Comparison of ENCODE assay signal across 36 cellular contexts in genomic region chr6:83875843-83876242, GRCh38. TPM values are rescaled to one million over a fixed set of nuclear protein-coding genes. Genes with fewer than 3 reads are reported as not detected.
"Had no signal": no experiment of that assay in that cellular context is flagged by ENCODE, and none has a peak within 500 bp of the region (broad histone marks: within the 10 kb centered on the region; RNA-seq: fewer than 3 reads in every experiment).

No MANE protein-coding gene starts in this region.

- H3K27ac ChIP-seq: adrenal gland, ascending aorta, body of pancreas, brain microvascular endothelial cell, breast epithelium, cardiac muscle cell had no signal

- FAIRE-seq: astrocyte, bronchial epithelial cell had no signal

- H3K36me3 ChIP-seq: adrenal gland, ascending aorta, brain microvascular endothelial cell, breast epithelium, cardiac muscle cell had no signal

- DNase-seq: activated effector memory CD4-positive, alpha-beta T cell treated with anti-CD3 and anti-CD28 coated beads, Interleukin-2, amount 50 U/mL, for 16 hours; activated effector memory CD4-positive, alpha-beta T cell treated with Interleukin-2 at 50 U/mL for 16 hours; activated gamma-delta T cell; activated gamma-delta T cell treated with Interleukin-2 at 50 U/mL for 16 hours; activated naive CD4-positive, alpha-beta T cell; activated naive CD4-positive, alpha-beta T cell treated with anti-CD3 and anti-CD28 coated beads for 36 hours; activated naive CD4-positive, alpha-beta T cell treated with anti-CD3 and anti-CD28 coated beads, Interleukin-2, amount 10 ng/mL, durations not matched to agents 7 days and 5 days; activated naive CD4-positive, alpha-beta T cell treated with anti-CD3 and anti-CD28 coated beads, Interleukin-2, amount 50 U/mL, for 16 hours; activated naive CD4-positive, alpha-beta T cell treated with Interleukin-2 at 50 U/mL for 16 hours; activated naive CD8-positive, alpha-beta T cell treated with anti-CD3 and anti-CD28 coated beads for 36 hours; activated naive CD8-positive, alpha-beta T cell treated with anti-CD3 and anti-CD28 coated beads, Interleukin-2, amount 10 ng/mL, durations not matched to agents 7 days and 5 days; activated naive CD8-positive, alpha-beta T cell treated with anti-CD3 and anti-CD28 coated beads, Interleukin-2, amount 50 U/mL, for 24 hours; activated T-cell treated with anti-CD3 and anti-CD28 coated beads, Interleukin-2, amount 50 U/mL, for 4 hours; activated T-cell treated with anti-CD3 and anti-CD28 coated beads, Interleukin-2, amount 50 U/mL, for 48 hours; activated T-cell treated with anti-CD3 and anti-CD28 coated beads, Interleukin-2, amount 50 U/mL, for 72 hours; adrenal gland; amniotic stem cell; amygdala; anterior cingulate cortex; aorta; body of pancreas; brain microvascular endothelial cell; caudate nucleus; central memory CD4-positive, alpha-beta T cell; cerebellar nuclear complex had no signal

- H3K27me3 ChIP-seq: adrenal gland, ascending aorta, body of pancreas, brain microvascular endothelial cell, breast epithelium, cardiac muscle cell had no signal

- H3K9me3 ChIP-seq: adrenal gland, ascending aorta, body of pancreas, breast epithelium had no signal

- H3K4me3 ChIP-seq: adrenal gland, ascending aorta, body of pancreas, breast epithelium, cardiac muscle cell had no signal

- ATAC-seq: activated naive CD4-positive, alpha-beta T cell treated with anti-CD3 and anti-CD28 coated beads, Interleukin-2, amount 50 U/mL, for 72 hours; activated naive CD8-positive, alpha-beta T cell treated with anti-CD3 and anti-CD28 coated beads, Interleukin-2, amount 50 U/mL, for 24 hours; activated T-cell treated with anti-CD3 and anti-CD28 coated beads, Interleukin-2, amount 50 U/mL, for 4 hours; activated T-cell treated with anti-CD3 and anti-CD28 coated beads, Interleukin-2, amount 50 U/mL, for 72 hours; activated T-helper 17 cell treated with anti-CD3 and anti-CD28 coated beads, Interleukin-2, amount 50 U/mL, for 72 hours; body of pancreas had no signal

- H3K4me1 ChIP-seq: body of pancreas, breast epithelium had no signal

RNA-seq across cellular contexts. Expression of gene RIPPLY2, which starts 22.7 kb away (rescaled TPM):
- total RNA-seq: activated naive CD4-positive, alpha-beta T cell treated with anti-CD3 and anti-CD28 coated beads for 36 hours; activated naive CD4-positive, alpha-beta T cell treated with anti-CD3 and anti-CD28 coated beads, Interleukin-2, amount 50 U/mL, for 72 hours; activated naive CD8-positive, alpha-beta T cell treated with anti-CD3 and anti-CD28 coated beads for 36 hours; activated naive CD8-positive, alpha-beta T cell treated with anti-CD3 and anti-CD28 coated beads, Interleukin-2, amount 10 ng/mL, durations not matched to agents 7 days and 5 days; activated T-cell treated with anti-CD3 and anti-CD28 coated beads, Interleukin-2, amount 50 U/mL, for 4 hours; activated T-cell treated with anti-CD3 and anti-CD28 coated beads, Interleukin-2, amount 50 U/mL, for 72 hours; activated T-helper 1 cell treated with anti-CD3 and anti-CD28 coated beads, Interleukin-12 subunit alpha, Interleukin-12 subunit beta, Interleukin-2, Interleukin-4 antibody, amounts not matched to agents 30 ng/mL and 10 ng/mL and 1 ng/mL, durations not matched to agents 14 hours and 24 hours and 36 hours; activated T-helper 17 cell treated with anti-CD3 and anti-CD28 coated beads, Interleukin-2, amount 50 U/mL, for 72 hours; activated T-helper 2 cell treated with anti-CD3 and anti-CD28 coated beads, Interferon-gamma antibody, Interleukin-2, Interleukin-4, amounts not matched to agents 10 μg/mL and 5 μg/mL and 100 μg/mL, durations not matched to agents 14 hours and 24 hours and 36 hours; aorta; ascending aorta; astrocyte; body of pancreas; breast epithelium; bronchial epithelial cell; cardiac septum; chondrocyte had no signal
